14 cellular contexts compared by ENCODE assay signal in genomic region chr7:87712571-87712970, GRCh38.
"Had no signal": no experiment of that assay in that cellular context is flagged by ENCODE, and none has a peak within 500 bp of the region (broad histone marks: within the 10 kb centered on the region; RNA-seq: fewer than 3 reads in every experiment).

No MANE protein-coding gene starts in this region.

- H3K36me3 ChIP-seq: breast epithelium, tibial nerve had no signal

- H3K4me1 Mint-ChIP-seq: activated CD4-positive, alpha-beta memory T cell treated with anti-CD3 and anti-CD28 coated beads, Interleukin-2, amount 10 ng/mL, durations not matched to agents 7 days and 5 days; stimulated activated naive B cell treated with anti-CD40 and anti-IgM and Interleukin-4, amounts not matched to agents 10 μg/mL and 1 μg/mL and 100 μg/mL, for 72 hours had no signal

- H3K4me3 Mint-ChIP-seq: activated CD4-positive, alpha-beta memory T cell treated with anti-CD3 and anti-CD28 coated beads, Interleukin-2, amount 10 ng/mL, durations not matched to agents 7 days and 5 days; activated naive CD8-positive, alpha-beta T cell; stimulated activated naive B cell treated with anti-CD40 and anti-IgM and Interleukin-4, amounts not matched to agents 10 μg/mL and 1 μg/mL and 100 μg/mL, for 72 hours; T-helper 17 cell had no signal

- ATAC-seq: stimulated activated naive B cell treated with anti-CD40 and anti-IgM and Interleukin-4, amounts not matched to agents 10 μg/mL and 1 μg/mL and 100 μg/mL, for 72 hours; T-helper 17 cell had no signal

- H3K9me3 Mint-ChIP-seq: activated CD4-positive, alpha-beta memory T cell treated with anti-CD3 and anti-CD28 coated beads, Interleukin-2, amount 10 ng/mL, durations not matched to agents 7 days and 5 days had no signal

- H3K4me1 ChIP-seq: breast epithelium, tibial nerve had no signal

- DNase-seq: activated CD4-positive, alpha-beta memory T cell treated with anti-CD3 and anti-CD28 coated beads, Interleukin-2, amount 10 ng/mL, durations not matched to agents 7 days and 5 days; activated CD4-positive, alpha-beta T cell treated with anti-CD3 and anti-CD28 coated beads for 4 hours; activated gamma-delta T cell treated with Interleukin-2 at 50 U/mL for 16 hours; activated T-cell treated with anti-CD3 and anti-CD28 coated beads, Interleukin-2, amount 50 U/mL, for 48 hours; glutamatergic neuron; retina; stimulated activated CD4-positive, alpha-beta T cell treated with anti-CD3 and anti-CD28 coated beads, Interleukin-15, amount 100 ng/mL, for 24 hours; stimulated activated CD4-positive, alpha-beta T cell treated with anti-CD3 and anti-CD28 coated beads, Interleukin-4, amount 100 ng/mL, for 1 hour; stimulated activated naive B cell treated with anti-CD40 and anti-IgM and Interleukin-4, amounts not matched to agents 10 μg/mL and 1 μg/mL and 100 μg/mL, for 72 hours; T-helper 17 cell had no signal

- H3K27ac Mint-ChIP-seq: activated CD4-positive, alpha-beta memory T cell treated with anti-CD3 and anti-CD28 coated beads, Interleukin-2, amount 10 ng/mL, durations not matched to agents 7 days and 5 days; activated naive CD8-positive, alpha-beta T cell; stimulated activated naive B cell treated with anti-CD40 and anti-IgM and Interleukin-4, amounts not matched to agents 10 μg/mL and 1 μg/mL and 100 μg/mL, for 72 hours; T-helper 17 cell had no signal

- H3K27me3 ChIP-seq: breast epithelium, tibial nerve had no signal

- H3K36me3 Mint-ChIP-seq: stimulated activated naive B cell treated with anti-CD40 and anti-IgM and Interleukin-4, amounts not matched to agents 10 μg/mL and 1 μg/mL and 100 μg/mL, for 72 hours had no signal

- H3K4me3 ChIP-seq: breast epithelium, skin epidermis, tibial nerve had no signal
